ENCODE assay signal across 14 cellular contexts in the genomic region with DNA sequence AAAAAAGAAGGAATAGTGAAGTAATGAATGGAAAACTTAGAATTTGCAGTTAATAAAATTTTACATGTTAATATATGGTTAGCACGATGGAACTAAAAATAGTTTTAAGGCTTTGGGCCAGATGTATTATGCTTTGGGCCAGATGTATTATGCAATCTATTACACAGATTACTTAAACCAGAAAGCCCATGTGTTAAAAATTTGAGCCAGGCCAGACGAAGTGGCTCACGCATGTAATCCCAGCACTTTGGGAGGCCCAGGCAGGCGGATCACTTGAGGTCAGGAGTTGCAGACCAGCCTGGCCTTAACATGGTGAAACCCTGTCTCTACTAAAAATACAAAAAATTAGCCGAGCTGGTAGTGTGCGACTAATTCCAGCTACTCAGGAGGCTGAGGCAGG. TPM values are rescaled to one million over a fixed set of nuclear protein-coding genes. Genes with fewer than 3 reads are reported as not detected.
A peak's percentile ranks its signal among the peaks of the same experiment; 100 is the strongest.
DNase-seq lines count a peak whose midpoint lies in the region; ATAC-seq and TF ChIP-seq lines count a peak whose summit lies in the region.
"Had no signal": no experiment of that assay in that cellular context is flagged by ENCODE, and none has a peak within 500 bp of the region (broad histone marks: within the 10 kb centered on the region; RNA-seq: fewer than 3 reads in every experiment).

No MANE protein-coding gene starts in this region.

- peak; percentile 35 for ATAC-seq in body of pancreas
- ATAC-seq in right cardiac atrium: peak; percentile 71 to 77
- no peak for ATAC-seq in HG02970 (IDR thresholded peaks at IDR 0.05; ENCODE audit: low FRiP score, unreplicated experiment)
- ATAC-seq: left colon had no signal

- H3K9me3 Mint-ChIP-seq in activated T-cell treated with anti-CD3 and anti-CD28 coated beads, Interleukin-2, amount 50 U/mL, for 24 hours: no peaks in the 10 kb centered on the region
- H3K9me3 Mint-ChIP-seq: activated naive CD4-positive, alpha-beta T cell treated with anti-CD3 and anti-CD28 coated beads, Interleukin-2, amount 50 U/mL, for 24 hours had no signal

- no peaks in the 10 kb centered on the region for H4K20me1 ChIP-seq in GM23248 (ENCODE audit: insufficient read depth)

- no peak overlapping the region for H3K4me3 Mint-ChIP-seq in activated T-cell treated with anti-CD3 and anti-CD28 coated beads, Interleukin-2, amount 50 U/mL, for 24 hours
- H3K4me3 Mint-ChIP-seq: activated naive CD4-positive, alpha-beta T cell treated with anti-CD3 and anti-CD28 coated beads, Interleukin-2, amount 50 U/mL, for 24 hours had no signal

- 16 to 18% methylated on average over 6 of the region's 6 CpGs for WGBS in GM23248 (ENCODE audit: low coverage in 1 of 2, low lambda C conversion rate in 2 of 2, missing lambda C conversion rate in 2 of 2), 2 experiments
- WGBS in body of pancreas, 2 donors: 71 to 72% methylated on average over 6 of the region's 6 CpGs
- WGBS in right cardiac atrium: 49% methylated on average over 6 of the region's 6 CpGs

- in situ Hi-C loops in GM23248 (cut with MboI): no loop called here

- H3K36me3 ChIP-seq in GM23248 (ENCODE audit: low read depth): peaks cover 18% of the 10 kb centered on the region
- no peaks in the 10 kb centered on the region for H3K36me3 ChIP-seq in body of pancreas (replicated peaks in 1 of 2; ENCODE audit: insufficient read depth in 1 of 2, low read depth in 2 of 2)
- H3K36me3 ChIP-seq: Peyer's patch had no signal

- H3K79me2 ChIP-seq in GM23248 (ENCODE audit: insufficient read depth): no peaks in the 10 kb centered on the region

- no peaks in the 10 kb centered on the region for H3K9me2 ChIP-seq in GM23248 (ENCODE audit: insufficient read depth)

- intact Hi-C loops in body of pancreas (cut with DNase I): no loop called here
- intact Hi-C loops in right cardiac atrium (cut with DNase I): no loop called here

- 0 out of 2 replicates have a peak, but pooled peaks cover 3% of the 10 kb centered on the region for H3F3A ChIP-seq in GM23248 (ENCODE audit: insufficient read depth)

- no peak for TF ChIP-seq POLR2A in body of pancreas (IDR thresholded peaks at IDR 0.05)

- H3K27me3 Mint-ChIP-seq in activated T-cell treated with anti-CD3 and anti-CD28 coated beads, Interleukin-2, amount 50 U/mL, for 24 hours: no peaks in the 10 kb centered on the region
- H3K27me3 Mint-ChIP-seq: activated naive CD4-positive, alpha-beta T cell treated with anti-CD3 and anti-CD28 coated beads, Interleukin-2, amount 50 U/mL, for 24 hours had no signal

- peak overlapping the region; percentile 58 for H2AFZ ChIP-seq in GM23248

- H3K9me3 ChIP-seq in GM23248 (ENCODE audit: low read depth): no peaks in the 10 kb centered on the region
- no peaks in the 10 kb centered on the region for H3K9me3 ChIP-seq in body of pancreas
- no peaks in the 10 kb centered on the region for H3K9me3 ChIP-seq in right cardiac atrium (ENCODE audit: control insufficient read depth, low read length)
- H3K9me3 ChIP-seq: Peyer's patch had no signal

- TF ChIP-seq CTCF in body of pancreas (IDR thresholded peaks at IDR 0.05): no peak

- no peaks in the 10 kb centered on the region for H3K4me1 Mint-ChIP-seq in activated T-cell treated with anti-CD3 and anti-CD28 coated beads, Interleukin-2, amount 50 U/mL, for 24 hours (ENCODE audit: low read depth)
- H3K4me1 Mint-ChIP-seq: activated naive CD4-positive, alpha-beta T cell treated with anti-CD3 and anti-CD28 coated beads, Interleukin-2, amount 50 U/mL, for 24 hours had no signal

- H3K27me3 ChIP-seq in GM23248 (replicated peaks; ENCODE audit: insufficient read depth): no peaks in the 10 kb centered on the region
- no peaks in the 10 kb centered on the region for H3K27me3 ChIP-seq in body of pancreas
- no peaks in the 10 kb centered on the region for H3K27me3 ChIP-seq in right cardiac atrium (ENCODE audit: control insufficient read depth, insufficient read depth)
- H3K27me3 ChIP-seq: Peyer's patch had no signal

- peak overlapping the region; percentile 69 for H3K9ac ChIP-seq in GM23248

- DNase-seq in GM23248: peak; percentile 90
- peak in 3 of 4 donors; percentile 18 to 39 (median 22) for DNase-seq in body of pancreas
- DNase-seq in right cardiac atrium: peak; percentile 65 to 79 (median 68)
- DNase-seq in stromal cell of bone marrow (ENCODE audit: low read depth): peak; percentile 68
- no peak for DNase-seq in NCI-H187 (lab: John Stamatoyannopoulos, UW)
- no peak for DNase-seq in activated T-cell treated with anti-CD3 and anti-CD28 coated beads, Interleukin-2, amount 50 U/mL, for 24 hours
- no peak for DNase-seq in SHP77 treated with DMSO at 0.1 percent for 48 hours (lab: John Stamatoyannopoulos, UW)
- DNase-seq: NCI-H446 treated with DMSO at 0.1 percent for 48 hours; stimulated activated CD4-positive, alpha-beta T cell treated with anti-CD3 and anti-CD28 coated beads, Interleukin-2, amount 100 ng/mL, for 24 hours; stimulated activated naive CD4-positive, alpha-beta T cell had no signal

- H3K27ac ChIP-seq in GM23248 (peak overlapping the region; percentile 87), body of pancreas (no peak overlapping the region), right cardiac atrium (ENCODE audit: low read length) (peak overlapping the region; percentile 7)

- H3K27ac Mint-ChIP-seq in activated T-cell treated with anti-CD3 and anti-CD28 coated beads, Interleukin-2, amount 50 U/mL, for 24 hours: no peak overlapping the region
- H3K27ac Mint-ChIP-seq: activated naive CD4-positive, alpha-beta T cell treated with anti-CD3 and anti-CD28 coated beads, Interleukin-2, amount 50 U/mL, for 24 hours had no signal

- no peak overlapping the region for H3K4me3 ChIP-seq in GM23248
- no peak overlapping the region for H3K4me3 ChIP-seq in body of pancreas
- no peak overlapping the region for H3K4me3 ChIP-seq in right cardiac atrium (ENCODE audit: low read length)
- H3K4me3 ChIP-seq: Peyer's patch had no signal

- H3K4me1 ChIP-seq in GM23248 (ENCODE audit: insufficient read depth): peaks cover 14% of the 10 kb centered on the region
- no peaks in the 10 kb centered on the region for H3K4me1 ChIP-seq in body of pancreas
- no peaks in the 10 kb centered on the region for H3K4me1 ChIP-seq in right cardiac atrium (ENCODE audit: control insufficient read depth, insufficient read depth, low read length)
- H3K4me1 ChIP-seq: Peyer's patch had no signal

- H3K36me3 Mint-ChIP-seq in activated T-cell treated with anti-CD3 and anti-CD28 coated beads, Interleukin-2, amount 50 U/mL, for 24 hours (ENCODE audit: low read depth): no peaks in the 10 kb centered on the region
- H3K36me3 Mint-ChIP-seq: activated naive CD4-positive, alpha-beta T cell treated with anti-CD3 and anti-CD28 coated beads, Interleukin-2, amount 50 U/mL, for 24 hours had no signal

- H3K4me2 ChIP-seq in GM23248 (ENCODE audit: unreplicated experiment): peak overlapping the region; percentile 56

RNA-seq across cellular contexts. Expression of a gene that starts 17.2 kb away (rescaled TPM):
- 9.5 and 9.7 TPM in 2 replicates for total RNA-seq in GM23248 (2014; rRNA removed; shearing (Covaris generic))
- polyA plus RNA-seq in GM23248 (2016; fragmentation: Nextera tagmentation; extraction: Ambion mirVana) (10.6 and 14.0 TPM in 2 replicates), right cardiac atrium (7.6 TPM)
- total RNA-seq in body of pancreas (1 to 10 TPM; 5.2 to 6.3 TPM), right cardiac atrium (10 to 100 TPM in 3 of 4 donors, 1 to 10 TPM in 1; 9.6 to 14.9 (median 11.6) TPM)

Comparison
In these comparisons a context has a peak if more than half of its experiments do, and no peak if none do; other contexts are left out.
1. DNase-seq: peak in GM23248 (single experiment), body of pancreas (3 of 4), right cardiac atrium (3 of 3) and stromal cell of bone marrow (single experiment); none in NCI-H187 (0 of 2), activated T-cell treated with anti-CD3 and anti-CD28 coated beads, Interleukin-2, amount 50 U/mL, for 24 hours (single experiment) and SHP77 treated with DMSO at 0.1 percent for 48 hours (single experiment).
2. H3K27ac ChIP-seq: peak in GM23248 (single experiment) and right cardiac atrium (single experiment); none in body of pancreas (0 of 4).